In the genomic region with DNA sequence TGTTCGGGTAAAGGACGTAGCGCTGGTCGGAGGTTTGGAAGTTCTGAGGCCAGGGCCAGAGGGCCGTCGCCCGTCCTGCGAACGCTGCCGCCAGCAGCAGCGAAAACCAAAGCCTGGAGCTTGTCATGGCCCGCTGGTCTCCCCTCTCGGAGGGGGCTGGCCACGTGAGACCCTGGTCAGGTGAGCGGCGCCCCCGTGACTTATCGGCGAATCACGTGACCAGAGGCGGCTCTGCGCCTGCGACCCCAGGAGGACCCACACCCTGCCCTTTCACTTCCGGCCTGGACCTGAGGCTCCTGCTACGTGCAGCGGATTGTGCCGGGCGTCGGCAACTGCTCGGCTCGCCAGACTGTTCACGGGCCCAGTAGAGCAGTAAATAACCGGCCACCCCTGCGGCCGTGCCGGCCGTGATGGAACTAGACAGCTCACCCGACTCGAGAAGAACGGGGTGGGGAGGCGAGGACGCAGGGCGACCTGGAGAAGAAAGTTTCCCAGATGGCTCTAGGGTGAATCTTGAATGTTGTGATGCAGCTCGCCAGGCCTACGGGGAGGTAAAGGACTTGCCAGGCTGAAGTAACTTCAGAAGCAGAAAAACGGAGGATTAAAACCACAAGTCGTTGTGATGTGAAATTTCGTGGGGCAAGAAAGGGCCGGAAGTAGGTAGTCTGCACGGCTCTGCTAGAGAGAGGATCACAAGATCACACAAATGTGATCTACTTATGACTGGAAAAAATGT, we compare ENCODE assay signal across 8 cellular contexts. TPM values are rescaled to one million over a fixed set of nuclear protein-coding genes. Genes with fewer than 3 reads are reported as not detected.
A peak's percentile ranks its signal among the peaks of the same experiment; 100 is the strongest.
DNase-seq lines count a peak whose midpoint lies in the region; ATAC-seq and TF ChIP-seq lines count a peak whose summit lies in the region.

A gene (minus strand): TSS at position 169 of the 736 bp plus-strand sequence. CDS start 42 bp downstream, at position 127.

- H3K9ac ChIP-seq in PC-3 (ENCODE audit: low read length) = no peak within 1 kb of the TSS

- no peaks in the 10 kb centered on the region for H3K79me2 ChIP-seq in PC-3 (ENCODE audit: low read length)

- BruUV-seq in PC-3 (replicated peaks; lab: Mats Ljungman, UMichigan) = no TSS peak

- no peaks in the 10 kb centered on the region for H3K4me1 ChIP-seq in PC-3 (ENCODE audit: insufficient read depth, low read length)

- no peaks in the 10 kb centered on the region for H3F3A ChIP-seq in PC-3 (ENCODE audit: low read length, unreplicated experiment)

- TF ChIP-seq CTCF in PC-3 (conservative IDR thresholded peaks at IDR 0.05; ENCODE audit: low read depth, low read length) = no peak

- peak; percentile 42 for ATAC-seq in GM18508 (IDR thresholded peaks at IDR 0.05; ENCODE audit: insufficient read depth, unreplicated experiment)
- peak; percentile 81 for ATAC-seq in HG03025 (IDR thresholded peaks at IDR 0.05; ENCODE audit: low FRiP score, unreplicated experiment)
- ATAC-seq in PC-3 = no peak

- CTCF ChIA-PET in PC-3 (lab: Charles Lee) = no interaction called here

- H3K27ac ChIP-seq in PC-3 (ENCODE audit: low read length) = no peak within 1 kb of the TSS

- no peaks in the 10 kb centered on the region for H3K9me3 ChIP-seq in PC-3 (ENCODE audit: low read length)

- H3K36me3 ChIP-seq in PC-3 (ENCODE audit: low read depth, low read length) = no peaks in the 10 kb centered on the region

- H3K9me2 ChIP-seq in PC-3 (replicated peaks; ENCODE audit: low read length) = no peaks in the 10 kb centered on the region

- H3K4me2 ChIP-seq in PC-3 (ENCODE audit: low read length) = no peak within 1 kb of the TSS

- intact Hi-C loops in PC-3 (cut with micrococcal nuclease) = no loop called here

- POLR2A ChIA-PET in PC-3 (lab: Charles Lee; ENCODE audit: unreplicated experiment) = no interaction called here

- H4K20me1 ChIP-seq in PC-3 (ENCODE audit: low read length) = no peaks in the 10 kb centered on the region

- H3K4me3 ChIP-seq in PC-3 (ENCODE audit: low read length) = no peak within 1 kb of the TSS

- no peak within 1 kb of the TSS for H2AFZ ChIP-seq in PC-3 (ENCODE audit: low read length)

- no peaks in the 10 kb centered on the region for H3K27me3 ChIP-seq in PC-3 (ENCODE audit: low read length)

- DNase-seq in NCI-H2081 (lab: John Stamatoyannopoulos, UW) (peak; percentile 90 to 95), T1000 (lab: John Stamatoyannopoulos, UW) (peak; percentile 89), astrocyte of the hippocampus (ENCODE audit: low read depth, low spot score) (peak; percentile 98), hippocampal formation (lab: John Stamatoyannopoulos, UW) (peak; percentile 80 to 93), retina (peak; percentile 100), PC-3 (no peak)

RNA-seq across cellular contexts. Expression of the gene that starts here (rescaled TPM):
- 0.29 TPM in 1 of 2 replicates, not detected in the other for total RNA-seq in PC-3 (2014; rRNA removed)
